Comparison of ENCODE assay signal across 31 cellular contexts in the genomic region with DNA sequence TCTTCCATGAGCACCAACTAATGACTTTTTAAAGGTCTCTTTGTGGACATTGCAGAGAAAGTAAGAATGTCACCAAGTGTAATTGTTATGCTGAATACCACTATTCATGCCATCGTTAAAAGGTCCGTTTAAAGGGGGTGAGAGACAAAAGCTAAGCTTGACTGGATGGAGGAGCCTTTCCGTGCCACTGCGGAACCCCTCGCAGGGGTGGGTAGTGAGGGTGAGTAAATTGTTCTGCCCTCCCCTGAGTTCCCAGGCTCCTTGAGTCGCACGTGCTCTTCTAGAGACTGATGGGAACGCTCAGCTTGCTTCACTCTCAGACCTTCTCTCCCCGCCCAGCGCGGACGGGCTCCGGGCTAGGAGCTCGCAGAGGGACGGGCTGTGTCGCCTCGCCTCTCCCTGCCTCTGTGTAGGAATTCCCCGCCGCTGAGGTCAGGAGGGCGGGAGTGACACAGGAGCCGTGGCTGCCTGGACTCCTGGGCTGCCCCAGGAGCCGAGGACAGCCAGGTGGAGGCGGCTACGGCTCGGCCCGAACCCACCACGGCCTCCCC.
DNase-seq lines count a peak whose midpoint lies in the region; ATAC-seq, FAIRE-seq and TF ChIP-seq lines count a peak whose summit lies in the region.
"Had no signal": no experiment of that assay in that cellular context is flagged by ENCODE, and none has a peak within 500 bp of the region (broad histone marks: within the 10 kb centered on the region; RNA-seq: fewer than 3 reads in every experiment).

No MANE protein-coding gene starts in this region.

- ATAC-seq in right cardiac atrium (peak; percentile 14 to 42), left ventricle myocardium superior (no peak), GM18520 (IDR thresholded peaks at IDR 0.05; ENCODE audit: unreplicated experiment) (no peak)
- ATAC-seq: A549, gastrocnemius medialis, mucosa of descending colon, T-helper 17 cell had no signal

- WGBS in right cardiac atrium: 94% methylated on average over 27 of the region's 27 CpGs

- H3K27me3 ChIP-seq in right cardiac atrium (ENCODE audit: control insufficient read depth, insufficient read depth) (no peaks in the 10 kb centered on the region), dorsolateral prefrontal cortex (no peaks in the 10 kb centered on the region), tibial artery (no peaks in the 10 kb centered on the region), SJCRH30 (no peaks in the 10 kb centered on the region)
- H3K27me3 ChIP-seq: ascending aorta, gastrocnemius medialis, MG63, sigmoid colon, vagina had no signal

- TF ChIP-seq CTCF in dorsolateral prefrontal cortex (IDR thresholded peaks at IDR 0.05 in 54 of 56, conservative IDR thresholded peaks at IDR 0.05 in 2 of 56; ENCODE audit: low read depth in 1 of 56, partially characterized antibody in 56 of 56): no peak
- no peak for TF ChIP-seq CTCF in tibial artery (IDR thresholded peaks at IDR 0.05)

- H3K27ac ChIP-seq in right cardiac atrium (ENCODE audit: low read length) (no peak overlapping the region), dorsolateral prefrontal cortex (peak overlapping the region in 34 of 59 donors; percentile 3 to 75 (median 47)), tibial artery (no peak overlapping the region), SJCRH30 (no peak overlapping the region)
- H3K27ac ChIP-seq: A549, ascending aorta, gastrocnemius medialis, lower lobe of right lung, sigmoid colon, SK-N-MC, vagina had no signal

- no peaks in the 10 kb centered on the region for H3K9me3 ChIP-seq in right cardiac atrium (ENCODE audit: control insufficient read depth, low read length)
- H3K9me3 ChIP-seq in tibial artery: no peaks in the 10 kb centered on the region
- H3K9me3 ChIP-seq in SJCRH30 (replicated peaks): no peaks in the 10 kb centered on the region
- H3K9me3 ChIP-seq: A549, ascending aorta, gastrocnemius medialis, lower lobe of right lung, MG63, sigmoid colon, vagina had no signal

- no peak for FAIRE-seq in RCC 7860 (lab: Jason Lieb, UNC)
- FAIRE-seq: A549 had no signal

- H3K4me1 ChIP-seq in right cardiac atrium (ENCODE audit: control insufficient read depth, insufficient read depth, low read length): no peaks in the 10 kb centered on the region
- H3K4me1 ChIP-seq in tibial artery: no peaks in the 10 kb centered on the region
- no peaks in the 10 kb centered on the region for H3K4me1 ChIP-seq in SJCRH30
- H3K4me1 ChIP-seq: A549, ascending aorta, gastrocnemius medialis, lower lobe of right lung, sigmoid colon had no signal

- intact Hi-C loops in right cardiac atrium (cut with DNase I): no loop called here
- intact Hi-C loops in left ventricle myocardium superior (cut with micrococcal nuclease): no loop called here
- intact Hi-C loops in dorsolateral prefrontal cortex (cut with DNase I): loop anchor here in 1 of 2 donors (10.0 kb wide), 1 partner anchor 45 kb away; no protein-coding TSS in a partner anchor
- intact Hi-C loops in tibial artery (cut with DNase I; ENCODE audit: low total_unique reads): no loop called here

- H3K36me3 ChIP-seq in tibial artery (no peaks in the 10 kb centered on the region), SJCRH30 (no peaks in the 10 kb centered on the region)
- H3K36me3 ChIP-seq: ascending aorta, gastrocnemius medialis, lower lobe of right lung, MG63, sigmoid colon, vagina had no signal

- DNase-seq in right cardiac atrium (no peak), left ventricle myocardium superior (no peak), dorsolateral prefrontal cortex (no peak), medulla oblongata (ENCODE audit: extremely low spot score) (peak; percentile 35), tibial artery (no peak), SJCRH30 (no peak), RCC 7860 (ENCODE audit: low spot score) (no peak)
- DNase-seq: activated CD4-positive, CD25-positive, alpha-beta regulatory T cell treated with anti-CD3 and anti-CD28 coated beads, Interleukin-2, amount 50 U/mL, for 72 hours; activated effector memory CD4-positive, alpha-beta T cell treated with Interleukin-2 at 50 U/mL for 16 hours; activated naive CD8-positive, alpha-beta T cell treated with anti-CD3 and anti-CD28 coated beads for 36 hours; AML-193; CD4-positive, alpha-beta memory T cell; dermis blood vessel endothelial cell; gastrocnemius medialis; KBM-7; lower lobe of right lung; mucosa of descending colon; NCI-H1417; NCI-H2081; NCI-H345; NCI-H748 treated with DMSO at 0.1 percent for 48 hours; RPMI8226; sigmoid colon; stimulated activated naive CD4-positive, alpha-beta T cell; T-helper 17 cell had no signal

- H3K4me3 ChIP-seq in right cardiac atrium (ENCODE audit: low read length) (no peak overlapping the region), dorsolateral prefrontal cortex (peak overlapping the region in 35 of 59 donors; percentile 3 to 45 (median 25)), tibial artery (no peak overlapping the region), SJCRH30 (no peak overlapping the region)
- H3K4me3 ChIP-seq: A549, ascending aorta, gastrocnemius medialis, lower lobe of right lung, MG63, mucosa of descending colon, sigmoid colon, SK-N-MC, vagina had no signal

Comparison
In these comparisons a context has a peak if more than half of its experiments do, and no peak if none do; other contexts are left out.
1. ATAC-seq: peak in right cardiac atrium (2 of 2); none in left ventricle myocardium superior (single experiment) and GM18520 (single experiment).
2. H3K27ac ChIP-seq: peak in dorsolateral prefrontal cortex (34 of 59); none in right cardiac atrium (single experiment), tibial artery (0 of 2) and SJCRH30 (single experiment).
3. H3K4me3 ChIP-seq: peak in dorsolateral prefrontal cortex (35 of 59); none in right cardiac atrium (single experiment), tibial artery (0 of 2) and SJCRH30 (single experiment).